ENCODE assay signal across 18 cellular contexts in the genomic region with DNA sequence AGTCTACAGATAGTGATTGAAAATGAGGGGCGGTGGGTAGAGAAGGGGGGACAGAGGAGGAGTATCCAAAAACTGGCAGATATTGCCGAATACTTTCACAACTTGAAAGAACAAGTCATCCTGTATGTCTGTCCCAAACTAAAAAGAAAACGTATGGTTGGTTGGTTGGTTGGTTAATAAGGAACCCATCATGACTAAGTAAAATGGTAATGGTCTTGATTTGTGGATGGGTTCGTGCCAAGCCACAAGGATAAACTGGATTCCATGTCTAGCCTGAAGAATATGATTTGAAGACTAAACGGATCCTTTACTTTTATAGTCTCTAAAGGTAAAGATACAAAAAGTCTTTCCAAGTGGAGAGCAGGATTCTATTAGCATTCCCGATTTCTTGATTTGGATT.
DNase-seq lines count a peak whose midpoint lies in the region; ATAC-seq, FAIRE-seq and TF ChIP-seq lines count a peak whose summit lies in the region.
"Had no signal": no experiment of that assay in that cellular context is flagged by ENCODE, and none has a peak within 500 bp of the region (broad histone marks: within the 10 kb centered on the region; RNA-seq: fewer than 3 reads in every experiment).

No MANE protein-coding gene starts in this region.

- H3K4me3 ChIP-seq in astrocyte (ENCODE audit: insufficient read depth, low read depth, low read length) (no peak overlapping the region), heart left ventricle (no peak overlapping the region)
- H3K4me3 ChIP-seq: GM23248 had no signal

- intact Hi-C loops in heart left ventricle (cut with DNase I) = no loop called here
- intact Hi-C loops in CD4-positive, alpha-beta T cell (cut with DNase I, micrococcal nuclease) = no loop called here

- H3K4me1 Mint-ChIP-seq in astrocyte (ENCODE audit: low read depth, unreplicated experiment) = peaks cover 24% of the 10 kb centered on the region
- H3K4me1 Mint-ChIP-seq in central memory CD8-positive, alpha-beta T cell = no peaks in the 10 kb centered on the region
- H3K4me1 Mint-ChIP-seq in CD4-positive, alpha-beta T cell (ENCODE audit: low read depth) = peaks cover 18% of the 10 kb centered on the region

- no peaks in the 10 kb centered on the region for H3K36me3 ChIP-seq in astrocyte (ENCODE audit: insufficient read depth, low read length)
- peaks cover 0 to 21% (median 5%) of the 10 kb centered on the region in 9 donors for H3K36me3 ChIP-seq in heart left ventricle

- H3K27me3 ChIP-seq in astrocyte (ENCODE audit: insufficient read depth, low read length) (no peaks in the 10 kb centered on the region), heart left ventricle (no peaks in the 10 kb centered on the region)
- no peaks in the 10 kb centered on the region for H3K27me3 ChIP-seq in CD4-positive, alpha-beta T cell (ENCODE audit: control insufficient read depth, insufficient read depth, low read length)

- no peak for TF ChIP-seq POLR2A in heart left ventricle (IDR thresholded peaks at IDR 0.05)

- H3K9ac ChIP-seq in astrocyte (ENCODE audit: low read length) = no peak overlapping the region
- H3K9ac ChIP-seq: GM23248 had no signal

- peak; percentile 41 for FAIRE-seq in astrocyte (lab: Jason Lieb, UNC)
- FAIRE-seq: G401.6, GM19239, H1 had no signal

- TF ChIP-seq CTCF in astrocyte (IDR thresholded peaks at IDR 0.05; ENCODE audit: insufficient read depth, low read depth, low read length) (no peak), heart left ventricle (IDR thresholded peaks at IDR 0.05) (no peak)
- no peak for TF ChIP-seq CTCF in CD4-positive, alpha-beta T cell (IDR thresholded peaks at IDR 0.05)

- H3K27me3 Mint-ChIP-seq in astrocyte (ENCODE audit: low read depth, unreplicated experiment) = no peaks in the 10 kb centered on the region
- H3K27me3 Mint-ChIP-seq in central memory CD8-positive, alpha-beta T cell = no peaks in the 10 kb centered on the region
- no peaks in the 10 kb centered on the region for H3K27me3 Mint-ChIP-seq in CD4-positive, alpha-beta T cell

- H2AFZ ChIP-seq in astrocyte (ENCODE audit: low read depth, low read length) = no peak overlapping the region
- H2AFZ ChIP-seq: GM23248 had no signal

- no peaks in the 10 kb centered on the region for H3K9me3 Mint-ChIP-seq in astrocyte (ENCODE audit: unreplicated experiment)
- no peaks in the 10 kb centered on the region for H3K9me3 Mint-ChIP-seq in central memory CD8-positive, alpha-beta T cell
- no peaks in the 10 kb centered on the region for H3K9me3 Mint-ChIP-seq in CD4-positive, alpha-beta T cell
- H3K9me3 Mint-ChIP-seq: CD8-positive, alpha-beta T cell had no signal

- no peak overlapping the region for H3K4me2 ChIP-seq in astrocyte (ENCODE audit: low read length)

- POLR2A ChIA-PET in CD4-positive, alpha-beta T cell (lab: Charles Lee) = no interaction called here

- peaks cover 3% of the 10 kb centered on the region for H3K36me3 Mint-ChIP-seq in astrocyte (ENCODE audit: low read depth, unreplicated experiment)
- H3K36me3 Mint-ChIP-seq in central memory CD8-positive, alpha-beta T cell (ENCODE audit: insufficient read depth) = peaks cover 17% of the 10 kb centered on the region
- peaks cover 66% of the 10 kb centered on the region for H3K36me3 Mint-ChIP-seq in CD4-positive, alpha-beta T cell (ENCODE audit: low read depth)

- no peak overlapping the region for H3K27ac Mint-ChIP-seq in astrocyte (ENCODE audit: unreplicated experiment)
- peak overlapping the region; percentile 14 for H3K27ac Mint-ChIP-seq in central memory CD8-positive, alpha-beta T cell (ENCODE audit: low read depth)
- no peak overlapping the region for H3K27ac Mint-ChIP-seq in CD4-positive, alpha-beta T cell

- CTCF ChIA-PET in CD4-positive, alpha-beta T cell (lab: Charles Lee) = no interaction called here

- no peaks in the 10 kb centered on the region for H3K79me2 ChIP-seq in astrocyte (ENCODE audit: insufficient read depth, low read length)

- H3K27ac ChIP-seq in astrocyte (ENCODE audit: low read depth, low read length) (no peak overlapping the region), heart left ventricle (no peak overlapping the region)
- no peak overlapping the region for H3K27ac ChIP-seq in CD4-positive, alpha-beta T cell (ENCODE audit: low read depth, low read length)
- H3K27ac ChIP-seq: GM23248 had no signal

- H3K9me3 ChIP-seq in astrocyte (ENCODE audit: insufficient read depth, low read depth, low read length) = no peaks in the 10 kb centered on the region
- no peaks in the 10 kb centered on the region for H3K9me3 ChIP-seq in heart left ventricle
- H3K9me3 ChIP-seq in CD4-positive, alpha-beta T cell (ENCODE audit: control insufficient read depth, low read length) = no peaks in the 10 kb centered on the region
- H3K9me3 ChIP-seq: Caco-2 had no signal

- no peak for ATAC-seq in central memory CD8-positive, alpha-beta T cell (replicated peaks; ENCODE audit: extremely low read depth, poor library complexity, severe bottlenecking)
- ATAC-seq in heart left ventricle = no peak
- no peak for ATAC-seq in CD4-positive, alpha-beta T cell (ENCODE audit: poor library complexity)
- ATAC-seq: CD8-positive, alpha-beta T cell had no signal

- DNase-seq in astrocyte (ENCODE audit: low read depth) (no peak), kidney tubule cell (ENCODE audit: low spot score) (peak; percentile 54), NCI-H69 (lab: John Stamatoyannopoulos, UW) (no peak), NCI-H1417 treated with DMSO at 0.1 percent for 48 hours (lab: John Stamatoyannopoulos, UW) (no peak), heart left ventricle (no peak)
- DNase-seq in central memory CD8-positive, alpha-beta T cell (ENCODE audit: low spot score in 2 of 2) = no peak
- DNase-seq in CD4-positive, alpha-beta T cell = no peak
- DNase-seq: C1 segment of cervical spinal cord; Caco-2; CD8-positive, alpha-beta T cell; DMS153; DND-41; GM23248; H7; HCEC 1CT had no signal

- WGBS in heart left ventricle, 4 donors = 89 to 97% (median 91%) methylated on average over 6 of the region's 6 CpGs

- H3K4me1 ChIP-seq in astrocyte (ENCODE audit: insufficient read depth, low read length) (peaks cover 19% of the 10 kb centered on the region), heart left ventricle (peaks cover 0 to 6% (median 0%) of the 10 kb centered on the region in 12 donors)
- H3K4me1 ChIP-seq: Caco-2 had no signal

- no peak overlapping the region for H3K4me3 Mint-ChIP-seq in astrocyte (ENCODE audit: unreplicated experiment)
- no peak overlapping the region for H3K4me3 Mint-ChIP-seq in central memory CD8-positive, alpha-beta T cell
- no peak overlapping the region for H3K4me3 Mint-ChIP-seq in CD4-positive, alpha-beta T cell
- H3K4me3 Mint-ChIP-seq: CD8-positive, alpha-beta T cell had no signal

- no peaks in the 10 kb centered on the region for H4K20me1 ChIP-seq in astrocyte (ENCODE audit: insufficient read depth, low read length)
